Comparison of ENCODE assay signal across 2 cellular contexts in genomic region chr18:48351216-48352050, GRCh38.
TF ChIP-seq lines count a peak whose summit lies in the region.

No MANE protein-coding gene starts in this region.

TF ChIP-seq in HEK293, 187 proteins besides CTCF, POLR2A, EP300 and RAD21 (continued from another document):
- TF ChIP-seq, protein P1, sequence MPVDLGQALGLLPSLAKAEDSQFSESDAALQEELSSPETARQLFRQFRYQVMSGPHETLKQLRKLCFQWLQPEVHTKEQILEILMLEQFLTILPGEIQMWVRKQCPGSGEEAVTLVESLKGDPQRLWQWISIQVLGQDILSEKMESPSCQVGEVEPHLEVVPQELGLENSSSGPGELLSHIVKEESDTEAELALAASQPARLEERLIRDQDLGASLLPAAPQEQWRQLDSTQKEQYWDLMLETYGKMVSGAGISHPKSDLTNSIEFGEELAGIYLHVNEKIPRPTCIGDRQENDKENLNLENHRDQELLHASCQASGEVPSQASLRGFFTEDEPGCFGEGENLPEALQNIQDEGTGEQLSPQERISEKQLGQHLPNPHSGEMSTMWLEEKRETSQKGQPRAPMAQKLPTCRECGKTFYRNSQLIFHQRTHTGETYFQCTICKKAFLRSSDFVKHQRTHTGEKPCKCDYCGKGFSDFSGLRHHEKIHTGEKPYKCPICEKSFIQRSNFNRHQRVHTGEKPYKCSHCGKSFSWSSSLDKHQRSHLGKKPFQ (tag by site-specific recombination; IDR thresholded peaks at IDR 0.05) = no peak
- no peak for TF ChIP-seq ZNF121 (tag by site-specific recombination; IDR thresholded peaks at IDR 0.05)
- no peak for TF ChIP-seq ZNF830 (tag by site-specific recombination; IDR thresholded peaks at IDR 0.05; ENCODE audit: low read depth)
- TF ChIP-seq, protein P2, sequence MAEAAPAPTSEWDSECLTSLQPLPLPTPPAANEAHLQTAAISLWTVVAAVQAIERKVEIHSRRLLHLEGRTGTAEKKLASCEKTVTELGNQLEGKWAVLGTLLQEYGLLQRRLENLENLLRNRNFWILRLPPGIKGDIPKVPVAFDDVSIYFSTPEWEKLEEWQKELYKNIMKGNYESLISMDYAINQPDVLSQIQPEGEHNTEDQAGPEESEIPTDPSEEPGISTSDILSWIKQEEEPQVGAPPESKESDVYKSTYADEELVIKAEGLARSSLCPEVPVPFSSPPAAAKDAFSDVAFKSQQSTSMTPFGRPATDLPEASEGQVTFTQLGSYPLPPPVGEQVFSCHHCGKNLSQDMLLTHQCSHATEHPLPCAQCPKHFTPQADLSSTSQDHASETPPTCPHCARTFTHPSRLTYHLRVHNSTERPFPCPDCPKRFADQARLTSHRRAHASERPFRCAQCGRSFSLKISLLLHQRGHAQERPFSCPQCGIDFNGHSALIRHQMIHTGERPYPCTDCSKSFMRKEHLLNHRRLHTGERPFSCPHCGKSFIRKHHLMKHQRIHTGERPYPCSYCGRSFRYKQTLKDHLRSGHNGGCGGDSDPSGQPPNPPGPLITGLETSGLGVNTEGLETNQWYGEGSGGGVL (tag by site-specific recombination; IDR thresholded peaks at IDR 0.05) = no peak
- no peak for TF ChIP-seq ZSCAN16 (tag by site-specific recombination; IDR thresholded peaks at IDR 0.05)
- TF ChIP-seq ZNF362 (tag by site-specific recombination; IDR thresholded peaks at IDR 0.05) = no peak

TF ChIP-seq in K562, 482 proteins besides CTCF, POLR2A, EP300 and RAD21:
- TF ChIP-seq, protein P3, sequence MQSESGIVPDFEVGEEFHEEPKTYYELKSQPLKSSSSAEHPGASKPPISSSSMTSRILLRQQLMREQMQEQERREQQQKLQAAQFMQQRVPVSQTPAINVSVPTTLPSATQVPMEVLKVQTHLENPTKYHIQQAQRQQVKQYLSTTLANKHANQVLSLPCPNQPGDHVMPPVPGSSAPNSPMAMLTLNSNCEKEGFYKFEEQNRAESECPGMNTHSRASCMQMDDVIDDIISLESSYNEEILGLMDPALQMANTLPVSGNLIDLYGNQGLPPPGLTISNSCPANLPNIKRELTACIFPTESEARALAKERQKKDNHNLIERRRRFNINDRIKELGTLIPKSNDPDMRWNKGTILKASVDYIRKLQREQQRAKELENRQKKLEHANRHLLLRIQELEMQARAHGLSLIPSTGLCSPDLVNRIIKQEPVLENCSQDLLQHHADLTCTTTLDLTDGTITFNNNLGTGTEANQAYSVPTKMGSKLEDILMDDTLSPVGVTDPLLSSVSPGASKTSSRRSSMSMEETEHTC (IDR thresholded peaks at IDR 0.05) = no peak
- peak; percentile 41 for TF ChIP-seq NFIC (IDR thresholded peaks at IDR 0.05)
- no peak for TF ChIP-seq CHD2 (IDR thresholded peaks at IDR 0.05; ENCODE audit: low read depth, low read length)
